ENCODE assay signal across 27 cellular contexts in genomic region chr12:12877145-12877544, GRCh38. TPM values are rescaled to one million over a fixed set of nuclear protein-coding genes. Genes with fewer than 3 reads are reported as not detected.
A peak's percentile ranks its signal among the peaks of the same experiment; 100 is the strongest.
DNase-seq lines count a peak whose midpoint lies in the region; ATAC-seq and TF ChIP-seq lines count a peak whose summit lies in the region.
"Had no signal": no experiment of that assay in that cellular context is flagged by ENCODE, and none has a peak within 500 bp of the region (broad histone marks: within the 10 kb centered on the region; RNA-seq: fewer than 3 reads in every experiment).

No MANE protein-coding gene starts in this region.

- CTCF ChIA-PET in MCF 10A (lab: Yijun Ruan, JAX), result interaction anchor here (0.6 to 1.9 kb wide), 9 partner anchors 11 to 357 kb away, joined by 3 to 16 read pairs (median 4); partner anchors contain the start of genes DDX47 and GPRC5A

- no peaks in the 10 kb centered on the region for H3K27me3 Mint-ChIP-seq in MCF 10A (ENCODE audit: insufficient read depth, unreplicated experiment)
- no peaks in the 10 kb centered on the region for H3K27me3 Mint-ChIP-seq in chondrocyte (ENCODE audit: low read depth)
- peaks cover 0 to 5% of the 10 kb centered on the region in 2 donors for H3K27me3 Mint-ChIP-seq in stimulated activated naive B cell treated with anti-CD40 and anti-IgM and Interleukin-4, amounts not matched to agents 10 μg/mL and 1 μg/mL and 100 μg/mL, for 72 hours
- H3K27me3 Mint-ChIP-seq: activated naive CD8-positive, alpha-beta T cell treated with anti-CD3 and anti-CD28 coated beads for 36 hours; naive thymus-derived CD4-positive, alpha-beta T cell had no signal

- H3K36me3 ChIP-seq in breast epithelium, result no peaks in the 10 kb centered on the region
- H3K36me3 ChIP-seq in muscle layer of duodenum (ENCODE audit: control insufficient read depth in 1 of 2, insufficient read depth in 2 of 2, low read length in 2 of 2), result no peaks in the 10 kb centered on the region
- H3K36me3 ChIP-seq in spleen, result no peaks in the 10 kb centered on the region
- no peaks in the 10 kb centered on the region for H3K36me3 ChIP-seq in heart left ventricle
- H3K36me3 ChIP-seq: esophagus squamous epithelium had no signal

- TF ChIP-seq CTCF in breast epithelium (IDR thresholded peaks at IDR 0.05) (no peak), MCF 10A (IDR thresholded peaks at IDR 0.05; ENCODE audit: unreplicated experiment) (no peak), chondrocyte (IDR thresholded peaks at IDR 0.05) (no peak), spleen (IDR thresholded peaks at IDR 0.05 in 8 of 11, conservative IDR thresholded peaks at IDR 0.05 in 3 of 11) (no peak), heart left ventricle (IDR thresholded peaks at IDR 0.05) (no peak)

- no peaks in the 10 kb centered on the region for H3K27me3 ChIP-seq in breast epithelium
- no peaks in the 10 kb centered on the region for H3K27me3 ChIP-seq in muscle layer of duodenum (ENCODE audit: low read depth, low read length)
- H3K27me3 ChIP-seq in spleen (replicated peaks in 1 of 7), result no peaks in the 10 kb centered on the region
- H3K27me3 ChIP-seq in heart left ventricle, result no peaks in the 10 kb centered on the region

- POLR2A ChIA-PET in MCF 10A (lab: Yijun Ruan, JAX), result interaction anchor here (0.6 to 2.6 kb wide), 8 partner anchors 8 to 94 kb away, joined by 3 to 25 read pairs (median 4); partner anchors contain the start of gene GPRC5A

- H3K9me3 ChIP-seq in breast epithelium (no peaks in the 10 kb centered on the region), muscle layer of duodenum (ENCODE audit: control insufficient read depth in 1 of 2, low read length in 2 of 2) (no peaks in the 10 kb centered on the region), spleen (no peaks in the 10 kb centered on the region), heart left ventricle (no peaks in the 10 kb centered on the region)
- H3K9me3 ChIP-seq: esophagus squamous epithelium had no signal

- TF ChIP-seq POLR2A in breast epithelium (IDR thresholded peaks at IDR 0.05) (no peak), spleen (IDR thresholded peaks at IDR 0.05) (no peak), heart left ventricle (IDR thresholded peaks at IDR 0.05) (no peak)

- peaks cover 35% of the 10 kb centered on the region for H3K4me1 Mint-ChIP-seq in MCF 10A (ENCODE audit: insufficient read depth, unreplicated experiment)
- H3K4me1 Mint-ChIP-seq in chondrocyte (ENCODE audit: low read depth), result peaks cover 70% of the 10 kb centered on the region
- peaks cover 0 to 5% of the 10 kb centered on the region in 2 donors for H3K4me1 Mint-ChIP-seq in stimulated activated naive B cell treated with anti-CD40 and anti-IgM and Interleukin-4, amounts not matched to agents 10 μg/mL and 1 μg/mL and 100 μg/mL, for 72 hours
- H3K4me1 Mint-ChIP-seq: activated naive CD8-positive, alpha-beta T cell treated with anti-CD3 and anti-CD28 coated beads for 36 hours had no signal

- H3K36me3 Mint-ChIP-seq in MCF 10A (ENCODE audit: insufficient read depth, unreplicated experiment) (no peaks in the 10 kb centered on the region), chondrocyte (ENCODE audit: low read depth) (peaks cover 3% of the 10 kb centered on the region)
- no peaks in the 10 kb centered on the region for H3K36me3 Mint-ChIP-seq in stimulated activated naive B cell treated with anti-CD40 and anti-IgM and Interleukin-4, amounts not matched to agents 10 μg/mL and 1 μg/mL and 100 μg/mL, for 72 hours
- H3K36me3 Mint-ChIP-seq: activated naive CD8-positive, alpha-beta T cell treated with anti-CD3 and anti-CD28 coated beads for 36 hours; CD4-positive, alpha-beta memory T cell; naive thymus-derived CD4-positive, alpha-beta T cell had no signal

- 61 to 88% (median 82%) methylated on average over 2 of the region's 2 CpGs for WGBS in spleen, 5 donors
- WGBS in heart left ventricle, 4 donors, result 83 to 92% (median 87%) methylated on average over 2 of the region's 2 CpGs

- H3K27ac Mint-ChIP-seq in MCF 10A (ENCODE audit: low read depth, unreplicated experiment), result no peak overlapping the region
- H3K27ac Mint-ChIP-seq in chondrocyte (ENCODE audit: unreplicated experiment), result peak overlapping the region; percentile 78
- H3K27ac Mint-ChIP-seq in stimulated activated naive B cell treated with anti-CD40 and anti-IgM and Interleukin-4, amounts not matched to agents 10 μg/mL and 1 μg/mL and 100 μg/mL, for 72 hours, result no peak overlapping the region
- H3K27ac Mint-ChIP-seq: activated naive CD8-positive, alpha-beta T cell treated with anti-CD3 and anti-CD28 coated beads for 36 hours; naive thymus-derived CD4-positive, alpha-beta T cell; T-helper 2 cell treated with Interferon-gamma antibody and Interleukin-4, amounts not matched to agents 5 μg/mL and 100 μg/mL, for 36 hours had no signal

- intact Hi-C loops in breast epithelium (cut with DNase I; ENCODE audit: low total_unique reads), result no loop called here
- intact Hi-C loops in MCF 10A (cut with micrococcal nuclease), result no loop called here
- intact Hi-C loops in spleen (cut with DNase I; ENCODE audit: low total_unique reads), result no loop called here
- intact Hi-C loops in heart left ventricle (cut with DNase I), result no loop called here

- DNase-seq in breast epithelium (ENCODE audit: low spot score in 2 of 2) (no peak), MCF 10A (ENCODE audit: unreplicated experiment) (no peak), chondrocyte (ENCODE audit: low spot score) (no peak), NCI-H2029 treated with DMSO at 0.1 percent for 48 hours (lab: John Stamatoyannopoulos, UW) (no peak), spleen (no peak), heart left ventricle (no peak)
- DNase-seq in stimulated activated naive B cell treated with anti-CD40 and anti-IgM and Interleukin-4, amounts not matched to agents 10 μg/mL and 1 μg/mL and 100 μg/mL, for 72 hours, result no peak
- DNase-seq: activated CD4-positive, alpha-beta T cell treated with anti-CD3 and anti-CD28 coated beads for 4 hours; activated CD8-positive, alpha-beta memory T cell treated with anti-CD3 and anti-CD28 coated beads for 24 hours; activated effector memory CD4-positive, alpha-beta T cell treated with Interleukin-2 at 50 U/mL for 16 hours; activated naive CD8-positive, alpha-beta T cell treated with anti-CD3 and anti-CD28 coated beads for 36 hours; AML-193; CD4-positive, alpha-beta memory T cell; dermis blood vessel endothelial cell; DMS 273 treated with DMSO at 0.1 percent for 48 hours; esophagus squamous epithelium; hippocampal formation; mesendoderm; naive thymus-derived CD4-positive, alpha-beta T cell; NCI-H1105 treated with DMSO at 0.1 percent for 48 hours; NCI-H446; NCI-H82; occipital lobe had no signal

- no peak for ATAC-seq in stimulated activated naive B cell treated with anti-CD40 and anti-IgM and Interleukin-4, amounts not matched to agents 10 μg/mL and 1 μg/mL and 100 μg/mL, for 72 hours (replicated peaks)
- ATAC-seq in heart left ventricle, result no peak
- ATAC-seq: left lobe of liver; naive thymus-derived CD4-positive, alpha-beta T cell; Right ventricle myocardium inferior had no signal

- H3K27ac ChIP-seq in breast epithelium (peak overlapping the region; percentile 16 to 38), muscle layer of duodenum (ENCODE audit: low read length) (peak overlapping the region; percentile 14), spleen (no peak overlapping the region), heart left ventricle (no peak overlapping the region)
- H3K27ac ChIP-seq: esophagus squamous epithelium had no signal

- H3K4me3 ChIP-seq in breast epithelium (no peak overlapping the region), muscle layer of duodenum (ENCODE audit: low read depth in 1 of 2, low read length in 2 of 2) (no peak overlapping the region), spleen (no peak overlapping the region), heart left ventricle (no peak overlapping the region)
- H3K4me3 ChIP-seq: esophagus squamous epithelium had no signal

- H3K4me3 Mint-ChIP-seq in MCF 10A (ENCODE audit: unreplicated experiment) (no peak overlapping the region), chondrocyte (ENCODE audit: unreplicated experiment) (no peak overlapping the region)
- H3K4me3 Mint-ChIP-seq in stimulated activated naive B cell treated with anti-CD40 and anti-IgM and Interleukin-4, amounts not matched to agents 10 μg/mL and 1 μg/mL and 100 μg/mL, for 72 hours, result no peak overlapping the region
- H3K4me3 Mint-ChIP-seq: activated naive CD8-positive, alpha-beta T cell treated with anti-CD3 and anti-CD28 coated beads for 36 hours; CD4-positive, alpha-beta memory T cell; naive thymus-derived CD4-positive, alpha-beta T cell; T-helper 2 cell treated with Interferon-gamma antibody and Interleukin-4, amounts not matched to agents 5 μg/mL and 100 μg/mL, for 36 hours had no signal

- no peaks in the 10 kb centered on the region for H3K9me3 Mint-ChIP-seq in MCF 10A (ENCODE audit: unreplicated experiment)
- peaks cover 2% of the 10 kb centered on the region for H3K9me3 Mint-ChIP-seq in chondrocyte (ENCODE audit: low read depth)
- no peaks in the 10 kb centered on the region for H3K9me3 Mint-ChIP-seq in stimulated activated naive B cell treated with anti-CD40 and anti-IgM and Interleukin-4, amounts not matched to agents 10 μg/mL and 1 μg/mL and 100 μg/mL, for 72 hours
- H3K9me3 Mint-ChIP-seq: activated naive CD8-positive, alpha-beta T cell treated with anti-CD3 and anti-CD28 coated beads for 36 hours; CD4-positive, alpha-beta memory T cell; naive thymus-derived CD4-positive, alpha-beta T cell; T-helper 2 cell treated with Interferon-gamma antibody and Interleukin-4, amounts not matched to agents 5 μg/mL and 100 μg/mL, for 36 hours had no signal

- H3K4me1 ChIP-seq in breast epithelium, result no peaks in the 10 kb centered on the region
- no peaks in the 10 kb centered on the region for H3K4me1 ChIP-seq in muscle layer of duodenum (ENCODE audit: control insufficient read depth in 1 of 2, insufficient read depth in 2 of 2, low read length in 2 of 2)
- peaks cover 0 to 2% (median 0%) of the 10 kb centered on the region in 6 donors for H3K4me1 ChIP-seq in spleen
- peaks cover 0 to 8% (median 0%) of the 10 kb centered on the region in 12 donors for H3K4me1 ChIP-seq in heart left ventricle

- BruUV-seq in MCF 10A (replicated peaks; lab: Mats Ljungman, UMichigan), result no TSS peak

RNA-seq across cellular contexts. Expression of gene GPRC5A, which starts 14.2 kb away (rescaled TPM):
- total RNA-seq in breast epithelium (10 to 100 TPM; 10.9 to 40.1 (median 21.6) TPM), MCF 10A (2022) (24.1 and 42.1 TPM in 2 replicates), chondrocyte (8.1 to 13.1 TPM (median 10.5 TPM) in 3 replicates), spleen (1 to 10 TPM in 3 of 7 donors, under 1 TPM in 4; 0.09 to 3.0 (median 0.69) TPM), heart left ventricle (1 to 10 TPM in 6 of 9 donors, under 1 TPM in 3; 0.27 to 5.3 (median 1.3) TPM)
- polyA plus RNA-seq in spleen (under 1 TPM; 0.09 to 0.18 (median 0.13) TPM), heart left ventricle (under 1 TPM; 0.40 to 0.61 TPM)
- total RNA-seq: CD4-positive, alpha-beta memory T cell had no signal

Comparison
In these comparisons a context has a peak if more than half of its experiments do, and no peak if none do; other contexts are left out.
1. H3K27ac ChIP-seq: peak in breast epithelium (2 of 2) and muscle layer of duodenum (single experiment); none in spleen (0 of 8) and heart left ventricle (0 of 12).